ENCODE assay signal across 8 cellular contexts in genomic region chr2:43773876-43774613, GRCh38. TPM values are rescaled to one million over a fixed set of nuclear protein-coding genes. Genes with fewer than 3 reads are reported as not detected.
A peak's percentile ranks its signal among the peaks of the same experiment; 100 is the strongest.
DNase-seq lines count a peak whose midpoint lies in the region; ATAC-seq and TF ChIP-seq lines count a peak whose summit lies in the region.

DYNC2LI1 (plus strand) TSS chr2:43774039; CDS start chr2:43774139, 100 bp downstream.

- TF ChIP-seq CTCF in AG10803 (conservative IDR thresholded peaks at IDR 0.05; ENCODE audit: low read length) = no peak
- TF ChIP-seq CTCF in choroid plexus epithelial cell (conservative IDR thresholded peaks at IDR 0.05; ENCODE audit: low read depth, low read length) = no peak

- POLR2A ChIA-PET in activated CD4-positive, alpha-beta T cell treated with anti-CD3 and anti-CD28 coated beads for 36 hours (lab: Charles Lee) = no interaction called here

- peaks cover 29% of the 10 kb centered on the region for H3K4me1 Mint-ChIP-seq in activated CD4-positive, alpha-beta T cell treated with anti-CD3 and anti-CD28 coated beads for 36 hours

- H3K36me3 Mint-ChIP-seq in activated CD4-positive, alpha-beta T cell treated with anti-CD3 and anti-CD28 coated beads for 36 hours (ENCODE audit: low read depth) = no peaks in the 10 kb centered on the region

- no peaks in the 10 kb centered on the region for H3K9me3 Mint-ChIP-seq in activated CD4-positive, alpha-beta T cell treated with anti-CD3 and anti-CD28 coated beads for 36 hours (ENCODE audit: low read depth)

- ATAC-seq in GM19043 (IDR thresholded peaks at IDR 0.05; ENCODE audit: low read depth, unreplicated experiment) (peak; percentile 100), HG03378 (IDR thresholded peaks at IDR 0.05; ENCODE audit: unreplicated experiment) (peak; percentile 95)
- ATAC-seq in activated CD4-positive, alpha-beta T cell treated with anti-CD3 and anti-CD28 coated beads for 36 hours = peak; percentile 94

- peak; percentile 89 for DNase-seq in AG10803 (ENCODE audit: low read depth)
- peak; percentile 91 for DNase-seq in NCI-H460 (ENCODE audit: extremely low read depth, low read depth)
- peak; percentile 92 for DNase-seq in activated CD4-positive, alpha-beta T cell treated with anti-CD3 and anti-CD28 coated beads for 36 hours
- DNase-seq in choroid plexus epithelial cell (ENCODE audit: low read depth) = peak; percentile 93
- peak; percentile 89 for DNase-seq in kidney glomerular epithelial cell (lab: John Stamatoyannopoulos, UW)
- DNase-seq in stimulated activated CD4-positive, alpha-beta T cell treated with anti-CD3 and anti-CD28 coated beads, Interleukin-1b, Interleukin-23, amount 100 ng/mL, for 1 hour (ENCODE audit: low read depth in 2 of 2) = peak; percentile 13 to 48

- CTCF ChIA-PET in activated CD4-positive, alpha-beta T cell treated with anti-CD3 and anti-CD28 coated beads for 36 hours (lab: Charles Lee) = interaction anchor here (0.7 to 1.8 kb wide), 6 partner anchors 9 to 169 kb away, joined by 3 to 5 read pairs (median 4); no protein-coding TSS in a partner anchor

- peak within 1 kb of the TSS; percentile 95 for H3K4me3 Mint-ChIP-seq in activated CD4-positive, alpha-beta T cell treated with anti-CD3 and anti-CD28 coated beads for 36 hours

- H3K27ac Mint-ChIP-seq in activated CD4-positive, alpha-beta T cell treated with anti-CD3 and anti-CD28 coated beads for 36 hours = peak within 1 kb of the TSS; percentile 74

- intact Hi-C loops in activated CD4-positive, alpha-beta T cell treated with anti-CD3 and anti-CD28 coated beads for 36 hours (cut with DNase I, micrococcal nuclease) = loop anchor here (1.0 to 10.0 kb wide), 6 partner anchors 137 to 587 kb away; partner anchors contain the start of genes PLEKHH2 (in 2 of the 2), CAMKMT (in 1 of the 2), PPM1B (in 1 of the 2) and PREPL (in 1 of the 2)

- no peaks in the 10 kb centered on the region for H3K27me3 Mint-ChIP-seq in activated CD4-positive, alpha-beta T cell treated with anti-CD3 and anti-CD28 coated beads for 36 hours

- H3K4me3 ChIP-seq in AG10803 (ENCODE audit: low read length) = peak within 1 kb of the TSS; percentile 96
- H3K4me3 ChIP-seq in choroid plexus epithelial cell (ENCODE audit: low read depth, low read length) = peak within 1 kb of the TSS; percentile 76

RNA-seq across cellular contexts. Expression of gene DYNC2LI1, which starts in this region (rescaled TPM):
- total RNA-seq in NCI-H460 (2014; rRNA removed; shearing (Covaris generic)) = 35.0 and 40.4 TPM in 2 replicates
- polyA plus RNA-seq in NCI-H460 (2014; cell fraction: nucleus; rRNA removed) = 47.1 and 54.0 TPM in 2 replicates
- total RNA-seq in activated CD4-positive, alpha-beta T cell treated with anti-CD3 and anti-CD28 coated beads for 36 hours = 10 to 100 TPM; 19.5 to 28.4 TPM

Comparison
In these comparisons a context has a peak if more than half of its experiments do, and no peak if none do; other contexts are left out.
1. Peak in every context shown above with its lines: DNase-seq, ATAC-seq and H3K4me3 ChIP-seq.
2. DNase-seq: peak in every context shown above with its lines; median percentile 93 in choroid plexus epithelial cell; 92 in activated CD4-positive, alpha-beta T cell treated with anti-CD3 and anti-CD28 coated beads for 36 hours; 91 in NCI-H460; 89 in AG10803; 89 in kidney glomerular epithelial cell; 30 in stimulated activated CD4-positive, alpha-beta T cell treated with anti-CD3 and anti-CD28 coated beads, Interleukin-1b, Interleukin-23, amount 100 ng/mL, for 1 hour.